ENCODE assay signal across 22 cellular contexts in the genomic region with DNA sequence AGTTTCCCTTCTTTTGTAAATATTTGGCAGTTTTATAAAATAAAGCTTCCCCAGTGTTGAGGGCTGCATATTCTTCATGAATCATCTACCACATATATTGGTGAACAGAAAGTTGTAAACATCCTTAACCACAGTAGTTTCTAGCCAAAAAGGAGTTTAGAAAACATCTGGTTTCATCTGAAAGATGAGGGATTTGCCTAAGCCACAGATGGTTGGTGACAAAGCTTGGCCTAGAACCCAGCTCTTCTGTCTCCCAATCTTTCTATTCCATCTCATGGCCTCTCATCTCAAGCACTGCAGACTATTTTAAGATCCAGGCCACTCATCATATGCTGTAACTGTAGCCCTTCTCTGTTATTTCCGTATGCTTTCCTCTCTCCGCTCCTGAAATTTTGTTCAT.
DNase-seq lines count a peak whose midpoint lies in the region; ATAC-seq and TF ChIP-seq lines count a peak whose summit lies in the region.
"Had no signal": no experiment of that assay in that cellular context is flagged by ENCODE, and none has a peak within 500 bp of the region (broad histone marks: within the 10 kb centered on the region; RNA-seq: fewer than 3 reads in every experiment).

No MANE protein-coding gene starts in this region.

- ATAC-seq in HG02870 (IDR thresholded peaks at IDR 0.05; ENCODE audit: unreplicated experiment) (no peak), omental fat pad (ENCODE audit: low FRiP score) (no peak)
- ATAC-seq: activated T-cell treated with anti-CD3 and anti-CD28 coated beads, Interleukin-2, amount 50 U/mL, for 4 hours; HepG2 had no signal

- TF ChIP-seq CTCF in chondrocyte (IDR thresholded peaks at IDR 0.05) (no peak), omental fat pad (IDR thresholded peaks at IDR 0.05) (no peak)

- no peak overlapping the region for H3K27ac Mint-ChIP-seq in chondrocyte (ENCODE audit: unreplicated experiment)
- H3K27ac Mint-ChIP-seq: activated CD4-positive, alpha-beta T cell treated with anti-CD3 and anti-CD28 coated beads, Interleukin-2, amount 10 ng/mL, durations not matched to agents 24 days and 14 days; dendritic cell treated with granulocyte-macrophage colony-stimulating factor and Interleukin-4, amounts not matched to agents 40 ng/mL and 50 ng/mL, for 4 days; progenitor cell of endocrine pancreas; T-helper 2 cell treated with Interferon-gamma antibody and Interleukin-4, amounts not matched to agents 5 μg/mL and 100 μg/mL, for 36 hours; type B pancreatic cell had no signal

- no peaks in the 10 kb centered on the region for H3K9me3 Mint-ChIP-seq in chondrocyte (ENCODE audit: low read depth)
- H3K9me3 Mint-ChIP-seq: activated CD4-positive, alpha-beta T cell treated with anti-CD3 and anti-CD28 coated beads, Interleukin-2, amount 10 ng/mL, durations not matched to agents 24 days and 14 days; activated T-cell treated with anti-CD3 and anti-CD28 coated beads, Interleukin-2, amount 50 U/mL, for 4 hours; dendritic cell treated with granulocyte-macrophage colony-stimulating factor and Interleukin-4, amounts not matched to agents 40 ng/mL and 50 ng/mL, for 4 days; T-helper 2 cell treated with Interferon-gamma antibody and Interleukin-4, amounts not matched to agents 5 μg/mL and 100 μg/mL, for 36 hours; type B pancreatic cell had no signal

- DNase-seq in EL (peak; percentile 23), HS-5 (ENCODE audit: low read depth) (peak; percentile 40), astrocyte of the hippocampus (ENCODE audit: low read depth, low spot score) (peak; percentile 23), stromal cell of bone marrow (ENCODE audit: low read depth) (peak; percentile 34), chondrocyte (ENCODE audit: low spot score) (no peak), omental fat pad (ENCODE audit: low spot score) (no peak)
- DNase-seq: activated CD4-positive, alpha-beta T cell treated with anti-CD3 and anti-CD28 coated beads, Interleukin-2, amount 10 ng/mL, durations not matched to agents 24 days and 14 days; activated T-cell treated with anti-CD3 and anti-CD28 coated beads, Interleukin-2, amount 50 U/mL, for 4 hours; adrenal gland; BE2C; DMS79; NCI-H1105; NCI-H2029; NCI-H226; NCI-H748 treated with DMSO at 0.1 percent for 48 hours; stimulated activated CD8-positive, alpha-beta memory T cell treated with anti-CD3 and anti-CD28 coated beads, Interleukin-4, amount 100 ng/mL, for 48 hours had no signal

- no peak overlapping the region for H3K4me3 Mint-ChIP-seq in chondrocyte (ENCODE audit: unreplicated experiment)
- H3K4me3 Mint-ChIP-seq: activated CD4-positive, alpha-beta T cell treated with anti-CD3 and anti-CD28 coated beads, Interleukin-2, amount 10 ng/mL, durations not matched to agents 24 days and 14 days; activated T-cell treated with anti-CD3 and anti-CD28 coated beads, Interleukin-2, amount 50 U/mL, for 4 hours; dendritic cell treated with granulocyte-macrophage colony-stimulating factor and Interleukin-4, amounts not matched to agents 40 ng/mL and 50 ng/mL, for 4 days; T-helper 2 cell treated with Interferon-gamma antibody and Interleukin-4, amounts not matched to agents 5 μg/mL and 100 μg/mL, for 36 hours; type B pancreatic cell had no signal

- no peaks in the 10 kb centered on the region for H3K36me3 Mint-ChIP-seq in chondrocyte (ENCODE audit: low read depth)
- H3K36me3 Mint-ChIP-seq: type B pancreatic cell had no signal

- no peaks in the 10 kb centered on the region for H3K27me3 Mint-ChIP-seq in chondrocyte (ENCODE audit: low read depth)
- H3K27me3 Mint-ChIP-seq: activated CD4-positive, alpha-beta T cell treated with anti-CD3 and anti-CD28 coated beads, Interleukin-2, amount 10 ng/mL, durations not matched to agents 24 days and 14 days; dendritic cell treated with granulocyte-macrophage colony-stimulating factor and Interleukin-4, amounts not matched to agents 40 ng/mL and 50 ng/mL, for 4 days; progenitor cell of endocrine pancreas; type B pancreatic cell had no signal

- no peaks in the 10 kb centered on the region for H3K4me1 Mint-ChIP-seq in chondrocyte (ENCODE audit: low read depth)
- H3K4me1 Mint-ChIP-seq: activated CD4-positive, alpha-beta T cell treated with anti-CD3 and anti-CD28 coated beads, Interleukin-2, amount 10 ng/mL, durations not matched to agents 24 days and 14 days had no signal

Comparison
In these comparisons a context has a peak if more than half of its experiments do, and no peak if none do; other contexts are left out.
1. DNase-seq: peak in EL (single experiment), HS-5 (single experiment), astrocyte of the hippocampus (single experiment) and stromal cell of bone marrow (single experiment); none in chondrocyte (single experiment) and omental fat pad (single experiment).